15 cellular contexts compared by ENCODE assay signal in genomic region chr2:10541081-10541480, GRCh38.
DNase-seq lines count a peak whose midpoint lies in the region; ATAC-seq, FAIRE-seq and TF ChIP-seq lines count a peak whose summit lies in the region.
"Had no signal": no experiment of that assay in that cellular context is flagged by ENCODE, and none has a peak within 500 bp of the region (broad histone marks: within the 10 kb centered on the region; RNA-seq: fewer than 3 reads in every experiment).

No MANE protein-coding gene starts in this region.

- H3K27me3 ChIP-seq in astrocyte (ENCODE audit: insufficient read depth, low read length) = no peaks in the 10 kb centered on the region

- H3K4me1 ChIP-seq in astrocyte (ENCODE audit: insufficient read depth, low read length) = peaks cover 14% of the 10 kb centered on the region

- H3K27me3 Mint-ChIP-seq in astrocyte (ENCODE audit: low read depth, unreplicated experiment) = peaks cover 2% of the 10 kb centered on the region

- DNase-seq in GM04503 (ENCODE audit: low read depth) (peak; percentile 65), astrocyte (ENCODE audit: low read depth) (peak; percentile 69), fibroblast of gingiva (ENCODE audit: low read depth) (peak; percentile 21), mesenteric fat pad (ENCODE audit: low spot score) (no peak), SW 1271 (lab: John Stamatoyannopoulos, UW) (no peak)
- no peak for DNase-seq in stimulated activated effector memory CD8-positive, alpha-beta T cell treated with anti-CD3 and anti-CD28 coated beads, Interleukin-12 subunit alpha, Interleukin-12 subunit beta, amount 100 ng/mL, for 72 hours (ENCODE audit: low spot score in 2 of 2)
- DNase-seq: CD4-positive, CD25-positive, alpha-beta regulatory T cell; DMS53; H9 had no signal

- peaks cover 3% of the 10 kb centered on the region for H3K4me1 Mint-ChIP-seq in astrocyte (ENCODE audit: low read depth, unreplicated experiment)
- H3K4me1 Mint-ChIP-seq in stimulated activated effector memory CD8-positive, alpha-beta T cell treated with anti-CD3 and anti-CD28 coated beads, Interleukin-12 subunit alpha, Interleukin-12 subunit beta, amount 100 ng/mL, for 72 hours = peaks cover 42% of the 10 kb centered on the region
- H3K4me1 Mint-ChIP-seq: GM23338 had no signal

- H3K4me3 Mint-ChIP-seq in astrocyte (ENCODE audit: unreplicated experiment) = no peak overlapping the region
- H3K4me3 Mint-ChIP-seq in stimulated activated effector memory CD8-positive, alpha-beta T cell treated with anti-CD3 and anti-CD28 coated beads, Interleukin-12 subunit alpha, Interleukin-12 subunit beta, amount 100 ng/mL, for 72 hours = no peak overlapping the region
- H3K4me3 Mint-ChIP-seq: GM23338, H9, IgD-negative memory B cell had no signal

- H4K20me1 ChIP-seq in astrocyte (ENCODE audit: insufficient read depth, low read length) = no peaks in the 10 kb centered on the region

- no peak overlapping the region for H3K27ac ChIP-seq in astrocyte (ENCODE audit: low read depth, low read length)
- H3K27ac ChIP-seq: BLaER1 treated with 17β-estradiol and CSF1 and Interleukin-3, amounts not matched to agents 10 nM and 100 nM had no signal

- ATAC-seq in stimulated activated effector memory CD8-positive, alpha-beta T cell treated with anti-CD3 and anti-CD28 coated beads, Interleukin-12 subunit alpha, Interleukin-12 subunit beta, amount 100 ng/mL, for 72 hours = no peak
- ATAC-seq in HG02571 (IDR thresholded peaks at IDR 0.05; ENCODE audit: unreplicated experiment) = no peak
- ATAC-seq: GM23338 had no signal

- H3K27ac Mint-ChIP-seq in astrocyte (ENCODE audit: unreplicated experiment) = no peak overlapping the region
- no peak overlapping the region for H3K27ac Mint-ChIP-seq in stimulated activated effector memory CD8-positive, alpha-beta T cell treated with anti-CD3 and anti-CD28 coated beads, Interleukin-12 subunit alpha, Interleukin-12 subunit beta, amount 100 ng/mL, for 72 hours
- H3K27ac Mint-ChIP-seq: CD4-positive, CD25-positive, alpha-beta regulatory T cell; GM23338; H9; IgD-negative memory B cell had no signal

- no peak overlapping the region for H3K9ac ChIP-seq in astrocyte (ENCODE audit: low read length)
- H3K9ac ChIP-seq: BLaER1 treated with 17β-estradiol and CSF1 and Interleukin-3, amounts not matched to agents 10 nM and 100 nM had no signal

- no peaks in the 10 kb centered on the region for H3K36me3 Mint-ChIP-seq in astrocyte (ENCODE audit: low read depth, unreplicated experiment)
- no peaks in the 10 kb centered on the region for H3K36me3 Mint-ChIP-seq in stimulated activated effector memory CD8-positive, alpha-beta T cell treated with anti-CD3 and anti-CD28 coated beads, Interleukin-12 subunit alpha, Interleukin-12 subunit beta, amount 100 ng/mL, for 72 hours
- H3K36me3 Mint-ChIP-seq: CD4-positive, CD25-positive, alpha-beta regulatory T cell had no signal

- H3K4me3 ChIP-seq in astrocyte (ENCODE audit: insufficient read depth, low read depth, low read length) = no peak overlapping the region
- H3K4me3 ChIP-seq: BLaER1 treated with 17β-estradiol and CSF1 and Interleukin-3, amounts not matched to agents 10 nM and 100 nM; GM23338 had no signal

- no peak overlapping the region for H3K4me2 ChIP-seq in astrocyte (ENCODE audit: low read length)
- H3K4me2 ChIP-seq: BLaER1 treated with 17β-estradiol and CSF1 and Interleukin-3, amounts not matched to agents 10 nM and 100 nM; GM23338 had no signal

- no peaks in the 10 kb centered on the region for H3K9me3 Mint-ChIP-seq in astrocyte (ENCODE audit: unreplicated experiment)
- no peaks in the 10 kb centered on the region for H3K9me3 Mint-ChIP-seq in stimulated activated effector memory CD8-positive, alpha-beta T cell treated with anti-CD3 and anti-CD28 coated beads, Interleukin-12 subunit alpha, Interleukin-12 subunit beta, amount 100 ng/mL, for 72 hours
- H3K9me3 Mint-ChIP-seq: GM23338, H9 had no signal

- H2AFZ ChIP-seq in astrocyte (ENCODE audit: low read depth, low read length) = no peak overlapping the region
- H2AFZ ChIP-seq: GM23338 had no signal

- H3K79me2 ChIP-seq in astrocyte (ENCODE audit: insufficient read depth, low read length) = no peaks in the 10 kb centered on the region

- no peak for FAIRE-seq in astrocyte (lab: Jason Lieb, UNC)
- FAIRE-seq: A204.1, GM12891 had no signal

- no peaks in the 10 kb centered on the region for H3K36me3 ChIP-seq in astrocyte (ENCODE audit: insufficient read depth, low read length)
- H3K36me3 ChIP-seq: BLaER1 treated with 17β-estradiol and CSF1 and Interleukin-3, amounts not matched to agents 10 nM and 100 nM had no signal

- H3K9me3 ChIP-seq in astrocyte (ENCODE audit: insufficient read depth, low read depth, low read length) = no peaks in the 10 kb centered on the region
- H3K9me3 ChIP-seq: BLaER1 treated with 17β-estradiol and CSF1 and Interleukin-3, amounts not matched to agents 10 nM and 100 nM had no signal

- no peak for TF ChIP-seq CTCF in astrocyte (IDR thresholded peaks at IDR 0.05; ENCODE audit: insufficient read depth, low read depth, low read length)

Comparison
In these comparisons a context has a peak if more than half of its experiments do, and no peak if none do; other contexts are left out.
1. DNase-seq: peak in GM04503 (single experiment), astrocyte (single experiment) and fibroblast of gingiva (single experiment); none in mesenteric fat pad (single experiment), stimulated activated effector memory CD8-positive, alpha-beta T cell treated with anti-CD3 and anti-CD28 coated beads, Interleukin-12 subunit alpha, Interleukin-12 subunit beta, amount 100 ng/mL, for 72 hours (0 of 2) and SW 1271 (0 of 2).